1 cellular context compared by ENCODE assay signal in genomic region chr9:137218754-137219271, GRCh38.
TF ChIP-seq lines count a peak whose summit lies in the region.

No MANE protein-coding gene starts in this region.

TF ChIP-seq in GM12878, 131 proteins besides CTCF, POLR2A, EP300 and RAD21:
- TF ChIP-seq POLR2AphosphoS2 (IDR thresholded peaks at IDR 0.05; ENCODE audit: low read depth, low read length) (0 out of 2 replicates have a peak, but pooled peaks have one; percentile 24), ZBTB40 (IDR thresholded peaks at IDR 0.05; ENCODE audit: borderline replicate concordance) (no peak)
